Comparison of ENCODE assay signal across 8 cellular contexts in genomic region chr16:53453930-53454329, GRCh38. TPM values are rescaled to one million over a fixed set of nuclear protein-coding genes. Genes with fewer than 3 reads are reported as not detected.
DNase-seq lines count a peak whose midpoint lies in the region; ATAC-seq and TF ChIP-seq lines count a peak whose summit lies in the region.
"Not testable (repeated sequence)": the region's sequence is repeated elsewhere in the genome, so short reads cannot be mapped to it uniquely, and the experiment has no call there.

No MANE protein-coding gene starts in this region.

- TF ChIP-seq CTCF in activated CD8-positive, alpha-beta T cell treated with anti-CD3 and anti-CD28 coated beads for 36 hours (IDR thresholded peaks at IDR 0.05): not testable (repeated sequence)

- not testable (repeated sequence) for H3K9me3 Mint-ChIP-seq in CD4-positive, alpha-beta memory T cell; T-helper 2 cell treated with Interferon-gamma antibody and Interleukin-4, amounts not matched to agents 5 μg/mL and 100 μg/mL, for 36 hours; activated CD8-positive, alpha-beta T cell treated with anti-CD3 and anti-CD28 coated beads for 36 hours; activated T-cell treated with anti-CD3 and anti-CD28 coated beads, Interleukin-2, amount 50 U/mL, for 72 hours; activated naive CD4-positive, alpha-beta T cell treated with anti-CD3 and anti-CD28 coated beads, Interleukin-2, amount 10 ng/mL, durations not matched to agents 7 days and 5 days; naive thymus-derived CD8-positive, alpha-beta T cell; stimulated activated naive CD8-positive, alpha-beta T cell treated with anti-CD3 and anti-CD28 coated beads, Interleukin-15, Interleukin-2, amounts not matched to agents 100 ng/mL and 50 ng/mL, for 24 hours

- not testable (repeated sequence) for H3K4me3 ChIP-seq in CD4-positive, alpha-beta memory T cell (ENCODE audit: low read length in 2 of 2)

- not testable (repeated sequence) for H3K36me3 ChIP-seq in CD4-positive, alpha-beta memory T cell (ENCODE audit: insufficient read depth, low read length)

- peak; percentile 15 to 49 (median 22) for DNase-seq in CD4-positive, alpha-beta memory T cell
- DNase-seq in T-helper 2 cell treated with Interferon-gamma antibody and Interleukin-4, amounts not matched to agents 5 μg/mL and 100 μg/mL, for 36 hours (ENCODE audit: low spot score); activated CD8-positive, alpha-beta T cell treated with anti-CD3 and anti-CD28 coated beads for 36 hours; activated T-cell treated with anti-CD3 and anti-CD28 coated beads, Interleukin-2, amount 50 U/mL, for 72 hours: not testable (repeated sequence)
- peak; percentile 38 for DNase-seq in activated naive CD4-positive, alpha-beta T cell treated with anti-CD3 and anti-CD28 coated beads, Interleukin-2, amount 10 ng/mL, durations not matched to agents 7 days and 5 days
- DNase-seq in central memory CD4-positive, alpha-beta T cell: peak; percentile 21
- DNase-seq in naive thymus-derived CD8-positive, alpha-beta T cell: peak in 4 of 10 donors; percentile 23 to 50 (median 30)

- H3K27me3 ChIP-seq in CD4-positive, alpha-beta memory T cell (ENCODE audit: insufficient read depth, low read length): not testable (repeated sequence)

- H3K27ac ChIP-seq in CD4-positive, alpha-beta memory T cell (ENCODE audit: low read depth, low read length): peak overlapping the region; percentile 18

- peaks cover 57 to 89% (median 74%) of the 10 kb centered on the region in 4 donors for H3K4me1 Mint-ChIP-seq in CD4-positive, alpha-beta memory T cell
- peaks cover 64% of the 10 kb centered on the region for H3K4me1 Mint-ChIP-seq in T-helper 2 cell treated with Interferon-gamma antibody and Interleukin-4, amounts not matched to agents 5 μg/mL and 100 μg/mL, for 36 hours (ENCODE audit: low read depth)
- H3K4me1 Mint-ChIP-seq in activated CD8-positive, alpha-beta T cell treated with anti-CD3 and anti-CD28 coated beads for 36 hours (ENCODE audit: low read depth): peaks cover 80% of the 10 kb centered on the region
- H3K4me1 Mint-ChIP-seq in activated T-cell treated with anti-CD3 and anti-CD28 coated beads, Interleukin-2, amount 50 U/mL, for 72 hours (ENCODE audit: low read depth): peaks cover 92% of the 10 kb centered on the region
- H3K4me1 Mint-ChIP-seq in activated naive CD4-positive, alpha-beta T cell treated with anti-CD3 and anti-CD28 coated beads, Interleukin-2, amount 10 ng/mL, durations not matched to agents 7 days and 5 days: peaks cover 87% of the 10 kb centered on the region
- peaks cover 31 to 88% (median 67%) of the 10 kb centered on the region in 4 donors for H3K4me1 Mint-ChIP-seq in naive thymus-derived CD8-positive, alpha-beta T cell
- H3K4me1 Mint-ChIP-seq in stimulated activated naive CD8-positive, alpha-beta T cell treated with anti-CD3 and anti-CD28 coated beads, Interleukin-15, Interleukin-2, amounts not matched to agents 100 ng/mL and 50 ng/mL, for 24 hours (ENCODE audit: low read depth): peaks cover 89% of the 10 kb centered on the region

- H3K36me3 Mint-ChIP-seq in CD4-positive, alpha-beta memory T cell: peaks cover 57 to 58% of the 10 kb centered on the region in 2 donors
- H3K36me3 Mint-ChIP-seq in T-helper 2 cell treated with Interferon-gamma antibody and Interleukin-4, amounts not matched to agents 5 μg/mL and 100 μg/mL, for 36 hours (ENCODE audit: low read depth): peaks cover 77% of the 10 kb centered on the region
- H3K36me3 Mint-ChIP-seq in activated CD8-positive, alpha-beta T cell treated with anti-CD3 and anti-CD28 coated beads for 36 hours (ENCODE audit: low read depth): peaks cover 52% of the 10 kb centered on the region
- H3K36me3 Mint-ChIP-seq in activated T-cell treated with anti-CD3 and anti-CD28 coated beads, Interleukin-2, amount 50 U/mL, for 72 hours (ENCODE audit: insufficient read depth in 2 of 2): peaks cover 16 to 36% of the 10 kb centered on the region in 2 donors
- H3K36me3 Mint-ChIP-seq in activated naive CD4-positive, alpha-beta T cell treated with anti-CD3 and anti-CD28 coated beads, Interleukin-2, amount 10 ng/mL, durations not matched to agents 7 days and 5 days: peaks cover 72% of the 10 kb centered on the region
- H3K36me3 Mint-ChIP-seq in naive thymus-derived CD8-positive, alpha-beta T cell: peaks cover 22 to 64% (median 45%) of the 10 kb centered on the region in 3 donors
- peaks cover 55% of the 10 kb centered on the region for H3K36me3 Mint-ChIP-seq in stimulated activated naive CD8-positive, alpha-beta T cell treated with anti-CD3 and anti-CD28 coated beads, Interleukin-15, Interleukin-2, amounts not matched to agents 100 ng/mL and 50 ng/mL, for 24 hours (ENCODE audit: low read depth)

- not testable (repeated sequence) for ATAC-seq in activated CD8-positive, alpha-beta T cell treated with anti-CD3 and anti-CD28 coated beads for 36 hours; activated T-cell treated with anti-CD3 and anti-CD28 coated beads, Interleukin-2, amount 50 U/mL, for 72 hours (replicated peaks in 1 of 2); naive thymus-derived CD8-positive, alpha-beta T cell

- intact Hi-C loops in CD4-positive, alpha-beta memory T cell (cut with micrococcal nuclease); activated CD8-positive, alpha-beta T cell treated with anti-CD3 and anti-CD28 coated beads for 36 hours (cut with micrococcal nuclease): not testable (repeated sequence)

- CTCF ChIA-PET in CD4-positive, alpha-beta memory T cell (lab: Charles Lee; ENCODE audit: partially characterized antibody): interaction anchor here (1.0 to 1.5 kb wide), 4 partner anchors 9 to 40 kb away, joined by 3 to 11 read pairs (median 4); no protein-coding TSS in a partner anchor
- CTCF ChIA-PET in activated CD8-positive, alpha-beta T cell treated with anti-CD3 and anti-CD28 coated beads for 36 hours (lab: Charles Lee): interaction anchor here (0.6 to 1.2 kb wide), 3 partner anchors 45 to 56 kb away, joined by 3 to 6 read pairs (median 3); no protein-coding TSS in a partner anchor
- CTCF ChIA-PET in activated naive CD4-positive, alpha-beta T cell treated with anti-CD3 and anti-CD28 coated beads, Interleukin-2, amount 10 ng/mL, durations not matched to agents 7 days and 5 days (lab: Charles Lee): interaction anchor here (1.6 kb wide), 1 partner anchor 18 kb away, joined by 9 read pairs; no protein-coding TSS in a partner anchor

- H3K27ac Mint-ChIP-seq in CD4-positive, alpha-beta memory T cell: peak overlapping the region; percentile 33 to 91 (median 88)
- peak overlapping the region; percentile 64 for H3K27ac Mint-ChIP-seq in T-helper 2 cell treated with Interferon-gamma antibody and Interleukin-4, amounts not matched to agents 5 μg/mL and 100 μg/mL, for 36 hours
- peak overlapping the region; percentile 87 for H3K27ac Mint-ChIP-seq in activated CD8-positive, alpha-beta T cell treated with anti-CD3 and anti-CD28 coated beads for 36 hours
- H3K27ac Mint-ChIP-seq in activated T-cell treated with anti-CD3 and anti-CD28 coated beads, Interleukin-2, amount 50 U/mL, for 72 hours: peak overlapping the region; percentile 84
- peak overlapping the region; percentile 85 for H3K27ac Mint-ChIP-seq in activated naive CD4-positive, alpha-beta T cell treated with anti-CD3 and anti-CD28 coated beads, Interleukin-2, amount 10 ng/mL, durations not matched to agents 7 days and 5 days
- H3K27ac Mint-ChIP-seq in naive thymus-derived CD8-positive, alpha-beta T cell: peak overlapping the region; percentile 76 to 98 (median 94)
- peak overlapping the region; percentile 78 for H3K27ac Mint-ChIP-seq in stimulated activated naive CD8-positive, alpha-beta T cell treated with anti-CD3 and anti-CD28 coated beads, Interleukin-15, Interleukin-2, amounts not matched to agents 100 ng/mL and 50 ng/mL, for 24 hours

- H3K4me3 Mint-ChIP-seq in CD4-positive, alpha-beta memory T cell: peak overlapping the region; percentile 29 to 88 (median 68)
- peak overlapping the region; percentile 44 for H3K4me3 Mint-ChIP-seq in T-helper 2 cell treated with Interferon-gamma antibody and Interleukin-4, amounts not matched to agents 5 μg/mL and 100 μg/mL, for 36 hours
- peak overlapping the region; percentile 35 for H3K4me3 Mint-ChIP-seq in activated CD8-positive, alpha-beta T cell treated with anti-CD3 and anti-CD28 coated beads for 36 hours
- peak overlapping the region; percentile 39 to 46 for H3K4me3 Mint-ChIP-seq in activated T-cell treated with anti-CD3 and anti-CD28 coated beads, Interleukin-2, amount 50 U/mL, for 72 hours
- peak overlapping the region; percentile 5 for H3K4me3 Mint-ChIP-seq in activated naive CD4-positive, alpha-beta T cell treated with anti-CD3 and anti-CD28 coated beads, Interleukin-2, amount 10 ng/mL, durations not matched to agents 7 days and 5 days
- peak overlapping the region; percentile 42 to 95 (median 85) for H3K4me3 Mint-ChIP-seq in naive thymus-derived CD8-positive, alpha-beta T cell
- H3K4me3 Mint-ChIP-seq in stimulated activated naive CD8-positive, alpha-beta T cell treated with anti-CD3 and anti-CD28 coated beads, Interleukin-15, Interleukin-2, amounts not matched to agents 100 ng/mL and 50 ng/mL, for 24 hours: peak overlapping the region; percentile 14

- POLR2A ChIA-PET in CD4-positive, alpha-beta memory T cell (lab: Charles Lee; ENCODE audit: partially characterized antibody): interaction anchor here (1.0 to 18.6 kb wide), 8 partner anchors 9 to 56 kb away, joined by 3 to 364 read pairs (median 4); partner anchors contain the start of genes AKTIP and RBL2
- POLR2A ChIA-PET in activated CD8-positive, alpha-beta T cell treated with anti-CD3 and anti-CD28 coated beads for 36 hours (lab: Charles Lee): interaction anchor here (1.1 kb wide), 1 partner anchor 9 kb away, joined by 5 read pairs; no protein-coding TSS in a partner anchor
- POLR2A ChIA-PET in naive thymus-derived CD8-positive, alpha-beta T cell (lab: Charles Lee): interaction anchor here (0.8 to 18.6 kb wide), 7 partner anchors 9 to 45 kb away, joined by 3 to 564 read pairs (median 11); partner anchors contain the start of genes AKTIP and RBL2

- H3K4me1 ChIP-seq in CD4-positive, alpha-beta memory T cell (ENCODE audit: insufficient read depth, low read length): peaks cover 92% of the 10 kb centered on the region

- H3K27me3 Mint-ChIP-seq in CD4-positive, alpha-beta memory T cell; T-helper 2 cell treated with Interferon-gamma antibody and Interleukin-4, amounts not matched to agents 5 μg/mL and 100 μg/mL, for 36 hours (ENCODE audit: low read depth); activated CD8-positive, alpha-beta T cell treated with anti-CD3 and anti-CD28 coated beads for 36 hours; activated T-cell treated with anti-CD3 and anti-CD28 coated beads, Interleukin-2, amount 50 U/mL, for 72 hours (ENCODE audit: low read depth); activated naive CD4-positive, alpha-beta T cell treated with anti-CD3 and anti-CD28 coated beads, Interleukin-2, amount 10 ng/mL, durations not matched to agents 7 days and 5 days; naive thymus-derived CD8-positive, alpha-beta T cell; stimulated activated naive CD8-positive, alpha-beta T cell treated with anti-CD3 and anti-CD28 coated beads, Interleukin-15, Interleukin-2, amounts not matched to agents 100 ng/mL and 50 ng/mL, for 24 hours: not testable (repeated sequence)

- H3K9me3 ChIP-seq in CD4-positive, alpha-beta memory T cell (ENCODE audit: control insufficient read depth in 1 of 2, low read length in 2 of 2): not testable (repeated sequence)

RNA-seq across cellular contexts. Expression of gene RBL2, which starts 19.7 kb away (rescaled TPM):
- total RNA-seq in CD4-positive, alpha-beta memory T cell: 100 to 1,000 TPM; 359 to 364 TPM
- polyA plus RNA-seq in CD4-positive, alpha-beta memory T cell: 100 to 1,000 TPM; 254 to 306 TPM
- total RNA-seq in activated CD8-positive, alpha-beta T cell treated with anti-CD3 and anti-CD28 coated beads for 36 hours: 10 to 100 TPM; 67.2 to 73.5 TPM
- total RNA-seq in activated T-cell treated with anti-CD3 and anti-CD28 coated beads, Interleukin-2, amount 50 U/mL, for 72 hours: 100 to 1,000 TPM in 1 of 2 donors, 10 to 100 TPM in 1; 83.0 to 113 TPM
- total RNA-seq in naive thymus-derived CD8-positive, alpha-beta T cell: 100 to 1,000 TPM; 593 to 608 TPM
- 100 to 1,000 TPM; 245 to 302 (median 262) TPM for polyA plus RNA-seq in naive thymus-derived CD8-positive, alpha-beta T cell

RNA-seq across cellular contexts. Expression of gene AKTIP, which starts 49.1 kb away (rescaled TPM):
- 100 to 1,000 TPM in 1 of 2 experiments, 10 to 100 TPM in 1; 97.4 to 103 TPM for total RNA-seq in CD4-positive, alpha-beta memory T cell
- 10 to 100 TPM; 61.2 to 75.3 TPM for polyA plus RNA-seq in CD4-positive, alpha-beta memory T cell
- 10 to 100 TPM; 24.4 to 24.7 TPM for total RNA-seq in activated CD8-positive, alpha-beta T cell treated with anti-CD3 and anti-CD28 coated beads for 36 hours
- total RNA-seq in activated T-cell treated with anti-CD3 and anti-CD28 coated beads, Interleukin-2, amount 50 U/mL, for 72 hours: 10 to 100 TPM; 33.7 to 33.9 TPM
- total RNA-seq in naive thymus-derived CD8-positive, alpha-beta T cell: 100 to 1,000 TPM; 155 to 159 TPM
- 100 to 1,000 TPM in 2 of 3 donors, 10 to 100 TPM in 1; 60.3 to 124 (median 114) TPM for polyA plus RNA-seq in naive thymus-derived CD8-positive, alpha-beta T cell

Comparison
In these comparisons a context has a peak if more than half of its experiments do, and no peak if none do; other contexts are left out.
1. H3K4me3 Mint-ChIP-seq: peak in every context shown above with its lines; median percentile 85 in naive thymus-derived CD8-positive, alpha-beta T cell; 68 in CD4-positive, alpha-beta memory T cell; 44 in T-helper 2 cell treated with Interferon-gamma antibody and Interleukin-4, amounts not matched to agents 5 μg/mL and 100 μg/mL, for 36 hours; 42 in activated T-cell treated with anti-CD3 and anti-CD28 coated beads, Interleukin-2, amount 50 U/mL, for 72 hours; 35 in activated CD8-positive, alpha-beta T cell treated with anti-CD3 and anti-CD28 coated beads for 36 hours; 14 in stimulated activated naive CD8-positive, alpha-beta T cell treated with anti-CD3 and anti-CD28 coated beads, Interleukin-15, Interleukin-2, amounts not matched to agents 100 ng/mL and 50 ng/mL, for 24 hours; 5 in activated naive CD4-positive, alpha-beta T cell treated with anti-CD3 and anti-CD28 coated beads, Interleukin-2, amount 10 ng/mL, durations not matched to agents 7 days and 5 days.